ENCODE assay signal across 17 cellular contexts in genomic region chr2:145851730-145852129, GRCh38.
"Had no signal": no experiment of that assay in that cellular context is flagged by ENCODE, and none has a peak within 500 bp of the region (broad histone marks: within the 10 kb centered on the region; RNA-seq: fewer than 3 reads in every experiment).

No MANE protein-coding gene starts in this region.

- H3K36me3 Mint-ChIP-seq: immature natural killer cell, naive B cell had no signal

- H3K4me1 ChIP-seq: lower lobe of right lung, parathyroid adenoma, stomach, thyroid gland, vagina had no signal

- H3K4me3 ChIP-seq: lower lobe of right lung, sigmoid colon, stomach, thyroid gland, vagina had no signal

- H3K79me2 ChIP-seq: parathyroid adenoma had no signal

- H3K4me3 Mint-ChIP-seq: activated naive CD4-positive, alpha-beta T cell treated with anti-CD3 and anti-CD28 coated beads for 36 hours; immature natural killer cell; naive B cell had no signal

- DNase-seq: activated CD4-positive, alpha-beta T cell treated with anti-CD3 and anti-CD28 coated beads, Interleukin-2, amount 50 U/mL, for 1 hour; activated CD8-positive, alpha-beta memory T cell treated with anti-CD3 and anti-CD28 coated beads for 24 hours; activated naive CD4-positive, alpha-beta T cell treated with anti-CD3 and anti-CD28 coated beads for 36 hours; foreskin melanocyte; immature natural killer cell; left cardiac atrium; lower lobe of right lung; midbrain; naive B cell; sigmoid colon; stimulated activated CD4-positive, alpha-beta T cell treated with anti-CD3 and anti-CD28 coated beads, Interleukin-1b, Interleukin-23, amount 100 ng/mL, for 48 hours; stomach; thyroid gland had no signal

- H3K27ac Mint-ChIP-seq: activated naive CD4-positive, alpha-beta T cell treated with anti-CD3 and anti-CD28 coated beads for 36 hours; immature natural killer cell; naive B cell had no signal

- H3K36me3 ChIP-seq: lower lobe of right lung, sigmoid colon, stomach, thyroid gland, vagina had no signal

- ATAC-seq: lower lobe of right lung had no signal

- H3K4me1 Mint-ChIP-seq: immature natural killer cell, naive B cell had no signal

- H3K27ac ChIP-seq: lower lobe of right lung, parathyroid adenoma, sigmoid colon, thyroid gland, vagina had no signal

- FAIRE-seq: colon, endometrium had no signal

- H2AFZ ChIP-seq: parathyroid adenoma had no signal

- H3K9me3 ChIP-seq: lower lobe of right lung, sigmoid colon, stomach, thyroid gland, vagina had no signal

- H3K27me3 ChIP-seq: sigmoid colon, stomach, thyroid gland, vagina had no signal

- H3K9ac ChIP-seq: parathyroid adenoma had no signal
